8 cellular contexts compared by ENCODE assay signal in genomic region chr16:56357291-56357764, GRCh38.
DNase-seq lines count a peak whose midpoint lies in the region; FAIRE-seq and TF ChIP-seq lines count a peak whose summit lies in the region.

No MANE protein-coding gene starts in this region.

- H3K36me3 Mint-ChIP-seq in H9 (ENCODE audit: insufficient read depth in 1 of 3, low read depth in 3 of 3) (peaks cover 1 to 2% (median 2%) of the 10 kb centered on the region in 3 experiments; a peak in 6 of 7 replicates), glutamatergic neuron (ENCODE audit: unreplicated experiment) (peaks cover 4% of the 10 kb centered on the region)
- peaks cover 26% of the 10 kb centered on the region for H3K36me3 Mint-ChIP-seq in activated T-cell treated with anti-CD3 and anti-CD28 coated beads, Interleukin-2, amount 50 U/mL, for 24 hours (ENCODE audit: low read depth)

- H3K4me1 ChIP-seq in H9 (ENCODE audit: insufficient read depth, low read length), result no peaks in the 10 kb centered on the region; the same call in 1 of the 2 replicates

- no CpG with 5 or more reads among the region's 13 CpGs for WGBS in H9 (ENCODE audit: extremely low coverage, insufficient read length, low lambda C conversion rate)

- H3K23ac ChIP-seq in H9 (ENCODE audit: insufficient read length, low read depth, low read length), result no peak overlapping the region

- H3K4me2 ChIP-seq in H9 (ENCODE audit: insufficient read depth, insufficient read length, low read length), result no peak overlapping the region

- no peak overlapping the region for H3K56ac ChIP-seq in H9 (ENCODE audit: insufficient read length, low read depth, low read length)

- no peaks in the 10 kb centered on the region for H3K9me3 Mint-ChIP-seq in H9
- H3K9me3 Mint-ChIP-seq in activated T-cell treated with anti-CD3 and anti-CD28 coated beads, Interleukin-2, amount 50 U/mL, for 24 hours, result no peaks in the 10 kb centered on the region
- H3K9me3 Mint-ChIP-seq in glutamatergic neuron (ENCODE audit: unreplicated experiment), result peaks cover 14% of the 10 kb centered on the region

- no peak overlapping the region for H2AFZ ChIP-seq in H9 (ENCODE audit: low read length)

- H3K23me2 ChIP-seq in H9 (ENCODE audit: insufficient read length, low read depth, low read length, poor library complexity, severe bottlenecking), result no peaks in the 10 kb centered on the region

- H2BK120ac ChIP-seq in H9 (ENCODE audit: low read depth, low read length, poor library complexity, severe bottlenecking), result no peak overlapping the region

- no peak for FAIRE-seq in RCC 7860 (lab: Jason Lieb, UNC)

- H3K4me3 Mint-ChIP-seq in H9 (peak overlapping the region in 1 of 2 experiments; percentile 33; a peak in 2 of 5 replicates), glutamatergic neuron (ENCODE audit: unreplicated experiment) (no peak overlapping the region)
- H3K4me3 Mint-ChIP-seq in activated T-cell treated with anti-CD3 and anti-CD28 coated beads, Interleukin-2, amount 50 U/mL, for 24 hours, result peak overlapping the region; percentile 84

- no peaks in the 10 kb centered on the region for H3K79me2 ChIP-seq in H9 (ENCODE audit: insufficient read depth, low read length)

- DNase-seq in ACHN (peak; percentile 15), H9 (peak; percentile 42), glutamatergic neuron (peak; percentile 22), retinal pigment epithelial cell (ENCODE audit: low read depth) (no peak), GM13977 (ENCODE audit: low spot score) (no peak), NCI-H510A (lab: John Stamatoyannopoulos, UW) (no peak), RCC 7860 (ENCODE audit: low spot score) (no peak)
- peak; percentile 44 for DNase-seq in activated T-cell treated with anti-CD3 and anti-CD28 coated beads, Interleukin-2, amount 50 U/mL, for 24 hours

- no peak overlapping the region for H4K8ac ChIP-seq in H9 (replicated peaks; ENCODE audit: insufficient read length, low read depth, low read length)

- no peak overlapping the region for H4K5ac ChIP-seq in H9 (ENCODE audit: insufficient read length, low read depth, low read length)

- H3K9me3 ChIP-seq in H9 (ENCODE audit: control insufficient read depth, low read depth, low read length), result no peaks in the 10 kb centered on the region

- H3K27me3 Mint-ChIP-seq in H9 (ENCODE audit: low read depth) (no peaks in the 10 kb centered on the region; the same call in 1 of the 2 replicates), glutamatergic neuron (ENCODE audit: unreplicated experiment) (peaks cover 18% of the 10 kb centered on the region)
- no peaks in the 10 kb centered on the region for H3K27me3 Mint-ChIP-seq in activated T-cell treated with anti-CD3 and anti-CD28 coated beads, Interleukin-2, amount 50 U/mL, for 24 hours

- H3K27ac Mint-ChIP-seq in H9, result peak overlapping the region in 2 of 3 experiments; percentile 40 to 78; a peak in 4 of 7 replicates
- H3K27ac Mint-ChIP-seq in activated T-cell treated with anti-CD3 and anti-CD28 coated beads, Interleukin-2, amount 50 U/mL, for 24 hours, result peak overlapping the region; percentile 97
- H3K27ac Mint-ChIP-seq in glutamatergic neuron (ENCODE audit: unreplicated experiment), result peak overlapping the region; percentile 91

- no peak overlapping the region for H3K4ac ChIP-seq in H9 (ENCODE audit: low read depth, low read length)

- H3K4me3 ChIP-seq in retinal pigment epithelial cell (ENCODE audit: low read length), result peak overlapping the region; percentile 53

- H2BK5ac ChIP-seq in H9 (ENCODE audit: insufficient read length, low read length), result no peak overlapping the region

- H2BK20ac ChIP-seq in H9 (ENCODE audit: low read depth, low read length, poor library complexity, severe bottlenecking), result no peak overlapping the region

- in situ Hi-C loops in ACHN (cut with HindIII; ENCODE audit: low pct_ligation_motif_present, low pct_unique_long_range_greater_than_20kb, low sequenced_read_pairs), result no loop called here
- in situ Hi-C loops in GM13977 (cut with MboI; ENCODE audit: low pct_unique_long_range_greater_than_20kb, low sequenced_read_pairs, unreplicated experiment), result no loop called here

- H3K4me1 Mint-ChIP-seq in H9 (peaks cover 26 to 41% of the 10 kb centered on the region in 2 experiments), glutamatergic neuron (ENCODE audit: low read depth, unreplicated experiment) (peaks cover 24% of the 10 kb centered on the region)
- peaks cover 40% of the 10 kb centered on the region for H3K4me1 Mint-ChIP-seq in activated T-cell treated with anti-CD3 and anti-CD28 coated beads, Interleukin-2, amount 50 U/mL, for 24 hours (ENCODE audit: low read depth)

- H3K14ac ChIP-seq in H9 (ENCODE audit: insufficient read depth, low read length), result no peak overlapping the region; the same call in 1 of the 2 replicates

- no peak overlapping the region for H3T11ph ChIP-seq in H9 (ENCODE audit: low read length)

- H2AK5ac ChIP-seq in H9 (ENCODE audit: insufficient read length, low read length), result no peak overlapping the region

- TF ChIP-seq CTCF in H9 (conservative IDR thresholded peaks at IDR 0.05) (no peak), glutamatergic neuron (IDR thresholded peaks at IDR 0.05; ENCODE audit: partially characterized antibody, unreplicated experiment) (no peak), retinal pigment epithelial cell (conservative IDR thresholded peaks at IDR 0.05; ENCODE audit: low read depth, low read length) (no peak), GM13977 (IDR thresholded peaks at IDR 0.05; ENCODE audit: extremely low read depth, insufficient read depth, missing control alignments) (no peak)

- no peak overlapping the region for H2BK12ac ChIP-seq in H9 (ENCODE audit: insufficient read length, low read depth, low read length)

- H4K91ac ChIP-seq in H9 (ENCODE audit: insufficient read length, low read depth, low read length), result no peak overlapping the region

- no peak overlapping the region for H2BK15ac ChIP-seq in H9 (ENCODE audit: low read depth, low read length)

- H3K79me1 ChIP-seq in H9 (ENCODE audit: insufficient read depth, low read depth, low read length, poor library complexity, severe bottlenecking), result no peaks in the 10 kb centered on the region

- no peak overlapping the region for H3K18ac ChIP-seq in H9 (ENCODE audit: insufficient read length, low read depth, low read length)

- no peaks in the 10 kb centered on the region for H3K27me3 ChIP-seq in H9 (ENCODE audit: insufficient read depth, low read length)

- no peak overlapping the region for H3K9ac ChIP-seq in H9 (ENCODE audit: extremely low read depth, insufficient read length, low read length)

- no peaks in the 10 kb centered on the region for H4K20me1 ChIP-seq in H9 (ENCODE audit: control insufficient read depth, insufficient read depth, insufficient read length)

- no peak overlapping the region for H3K27ac ChIP-seq in H9 (ENCODE audit: insufficient read length, low read depth, low read length)

Comparison
In these comparisons a context has a peak if more than half of its experiments do, and no peak if none do; other contexts are left out.
1. DNase-seq: peak in ACHN (single experiment), H9 (single experiment), activated T-cell treated with anti-CD3 and anti-CD28 coated beads, Interleukin-2, amount 50 U/mL, for 24 hours (single experiment) and glutamatergic neuron (single experiment); none in retinal pigment epithelial cell (single experiment), GM13977 (single experiment), NCI-H510A (single experiment) and RCC 7860 (single experiment).
2. Peak in every context shown above with its lines, with median percentiles within 50 percentile points of each other: H3K27ac Mint-ChIP-seq.